In the genomic region with DNA sequence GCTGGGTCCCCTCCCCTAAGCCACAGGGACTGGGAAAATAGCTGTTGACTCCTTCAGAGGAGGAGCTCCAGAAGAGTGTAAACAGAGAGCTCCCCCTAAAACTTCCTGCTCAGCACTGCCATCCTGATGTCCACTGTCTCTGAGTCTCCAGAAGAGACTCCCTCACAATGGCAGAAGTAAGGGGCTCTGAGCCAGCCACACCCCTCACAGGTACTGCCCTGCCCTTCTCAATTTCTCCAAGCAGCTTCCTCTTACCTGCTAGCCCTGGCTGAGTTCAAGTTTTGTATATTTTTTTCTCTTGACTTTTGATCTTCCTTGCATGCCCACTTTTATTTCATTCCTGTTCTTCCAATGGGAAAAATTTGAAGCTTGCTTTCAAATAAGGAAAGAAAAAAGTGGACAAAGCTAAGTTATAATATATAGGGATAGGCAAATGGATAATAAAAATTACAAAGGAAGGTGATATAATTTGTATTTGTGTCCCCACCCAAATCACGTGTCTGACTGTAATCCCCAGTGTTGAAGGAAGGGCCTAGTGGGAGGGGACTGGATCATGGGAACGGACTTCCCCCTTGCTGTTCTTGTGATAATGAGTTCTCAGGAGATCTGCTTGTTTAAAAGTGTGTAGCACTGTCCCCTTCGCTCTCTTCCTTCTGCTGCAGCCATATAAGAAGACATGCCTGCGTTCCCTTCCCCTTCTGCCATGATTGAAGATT, we compare ENCODE assay signal across 17 cellular contexts.
DNase-seq lines count a peak whose midpoint lies in the region; ATAC-seq and TF ChIP-seq lines count a peak whose summit lies in the region.
"Had no signal": no experiment of that assay in that cellular context is flagged by ENCODE, and none has a peak within 500 bp of the region (broad histone marks: within the 10 kb centered on the region; RNA-seq: fewer than 3 reads in every experiment).

No MANE protein-coding gene starts in this region.

- H3K27me3 ChIP-seq in colonic mucosa (no peaks in the 10 kb centered on the region), transverse colon (no peaks in the 10 kb centered on the region)
- H3K27me3 ChIP-seq: BLaER1 treated with 17β-estradiol and CSF1 and Interleukin-3, amounts not matched to agents 10 nM and 100 nM had no signal

- H3K4me1 Mint-ChIP-seq in activated naive CD8-positive, alpha-beta T cell treated with anti-CD3 and anti-CD28 coated beads, Interleukin-2, amount 50 U/mL, for 24 hours, result no peaks in the 10 kb centered on the region
- H3K4me1 Mint-ChIP-seq: B cell had no signal

- TF ChIP-seq CTCF in colonic mucosa (IDR thresholded peaks at IDR 0.05) (no peak), mucosa of descending colon (IDR thresholded peaks at IDR 0.05) (no peak), transverse colon (IDR thresholded peaks at IDR 0.05) (no peak)

- no peak overlapping the region for H3K4me3 ChIP-seq in colonic mucosa
- no peak overlapping the region for H3K4me3 ChIP-seq in mucosa of descending colon
- no peak overlapping the region for H3K4me3 ChIP-seq in transverse colon
- H3K4me3 ChIP-seq: A549; BLaER1 treated with 17β-estradiol and CSF1 and Interleukin-3, amounts not matched to agents 10 nM and 100 nM had no signal

- peak; percentile 32 for DNase-seq in colonic mucosa
- DNase-seq in mucosa of descending colon, result peak in 2 of 3 donors; percentile 29 to 44
- DNase-seq in transverse colon, result peak; percentile 13
- no peak for DNase-seq in activated naive CD8-positive, alpha-beta T cell treated with anti-CD3 and anti-CD28 coated beads, Interleukin-2, amount 50 U/mL, for 24 hours
- DNase-seq in NCI-H2081 (lab: John Stamatoyannopoulos, UW), result no peak
- DNase-seq: AML-193; Caco-2; Calu3; CD4-positive, alpha-beta T cell; CD8-positive, alpha-beta T cell; DMS79 treated with DMSO at 0.1 percent for 48 hours; GF-D8 had no signal

- peak; percentile 91 for ATAC-seq in mucosa of descending colon
- no peak for ATAC-seq in activated naive CD8-positive, alpha-beta T cell treated with anti-CD3 and anti-CD28 coated beads, Interleukin-2, amount 50 U/mL, for 24 hours
- ATAC-seq: A549; CD8-positive, alpha-beta T cell had no signal

- intact Hi-C loops in colonic mucosa (cut with DNase I) (no loop called here), mucosa of descending colon (cut with DNase I, micrococcal nuclease) (no loop called here), transverse colon (cut with DNase I; ENCODE audit: low total_unique reads) (no loop called here)

- in situ Hi-C loops in transverse colon (cut with MboI; ENCODE audit: low pct_ligation_motif_present in 1 of 4, low pct_unique_long_range_greater_than_20kb in 1 of 4, low sequenced_read_pairs in 3 of 4), result no loop called here

- no peak for TF ChIP-seq POLR2A in transverse colon (IDR thresholded peaks at IDR 0.05)

- H3K36me3 ChIP-seq in colonic mucosa, result no peaks in the 10 kb centered on the region
- H3K36me3 ChIP-seq in mucosa of descending colon (ENCODE audit: low read depth), result no peaks in the 10 kb centered on the region
- no peaks in the 10 kb centered on the region for H3K36me3 ChIP-seq in transverse colon
- H3K36me3 ChIP-seq: BLaER1 treated with 17β-estradiol and CSF1 and Interleukin-3, amounts not matched to agents 10 nM and 100 nM had no signal

- H3K4me1 ChIP-seq in colonic mucosa (no peaks in the 10 kb centered on the region), mucosa of descending colon (ENCODE audit: low read depth) (no peaks in the 10 kb centered on the region), transverse colon (peaks cover 0 to 9% (median 0%) of the 10 kb centered on the region in 4 donors)
- H3K4me1 ChIP-seq: A549; BLaER1 treated with 17β-estradiol and CSF1 and Interleukin-3, amounts not matched to agents 10 nM and 100 nM; Caco-2 had no signal

- no peaks in the 10 kb centered on the region for H3K36me3 Mint-ChIP-seq in activated naive CD8-positive, alpha-beta T cell treated with anti-CD3 and anti-CD28 coated beads, Interleukin-2, amount 50 U/mL, for 24 hours (ENCODE audit: low read depth)
- H3K36me3 Mint-ChIP-seq: CD8-positive, alpha-beta T cell had no signal

- H3K4me3 Mint-ChIP-seq in activated naive CD8-positive, alpha-beta T cell treated with anti-CD3 and anti-CD28 coated beads, Interleukin-2, amount 50 U/mL, for 24 hours, result no peak overlapping the region
- H3K4me3 Mint-ChIP-seq: B cell; CD4-positive, alpha-beta T cell; CD8-positive, alpha-beta T cell had no signal

- no peak for TF ChIP-seq EP300 in transverse colon (IDR thresholded peaks at IDR 0.05; ENCODE audit: low read depth)

- H3K9me3 ChIP-seq in colonic mucosa, result no peaks in the 10 kb centered on the region
- no peaks in the 10 kb centered on the region for H3K9me3 ChIP-seq in mucosa of descending colon
- no peaks in the 10 kb centered on the region for H3K9me3 ChIP-seq in transverse colon
- H3K9me3 ChIP-seq: A549, Caco-2 had no signal

- no peaks in the 10 kb centered on the region for H3K27me3 Mint-ChIP-seq in activated naive CD8-positive, alpha-beta T cell treated with anti-CD3 and anti-CD28 coated beads, Interleukin-2, amount 50 U/mL, for 24 hours
- H3K27me3 Mint-ChIP-seq: B cell; CD4-positive, alpha-beta T cell had no signal

- WGBS in transverse colon (ENCODE audit: low coverage in 1 of 2), 2 donors, result 64 to 82% methylated on average over 4 of the region's 4 CpGs

- H3K27ac Mint-ChIP-seq in activated naive CD8-positive, alpha-beta T cell treated with anti-CD3 and anti-CD28 coated beads, Interleukin-2, amount 50 U/mL, for 24 hours, result no peak overlapping the region
- H3K27ac Mint-ChIP-seq: B cell; CD4-positive, alpha-beta T cell; CD8-positive, alpha-beta T cell had no signal

- no peaks in the 10 kb centered on the region for H3K9me3 Mint-ChIP-seq in activated naive CD8-positive, alpha-beta T cell treated with anti-CD3 and anti-CD28 coated beads, Interleukin-2, amount 50 U/mL, for 24 hours
- H3K9me3 Mint-ChIP-seq: CD8-positive, alpha-beta T cell had no signal

- H3K9ac ChIP-seq in colonic mucosa (ENCODE audit: low read depth in 2 of 2, low read length in 2 of 2), result no peak overlapping the region
- H3K9ac ChIP-seq: BLaER1 treated with 17β-estradiol and CSF1 and Interleukin-3, amounts not matched to agents 10 nM and 100 nM had no signal

- peak overlapping the region; percentile 5 for H3K27ac ChIP-seq in colonic mucosa
- peak overlapping the region in 1 of 4 donors; percentile 19 for H3K27ac ChIP-seq in transverse colon
- H3K27ac ChIP-seq: 22Rv1; A549; BLaER1 treated with 17β-estradiol and CSF1 and Interleukin-3, amounts not matched to agents 10 nM and 100 nM; C4-2B had no signal

Comparison
In these comparisons a context has a peak if more than half of its experiments do, and no peak if none do; other contexts are left out.
1. DNase-seq: peak in colonic mucosa (single experiment), mucosa of descending colon (2 of 3) and transverse colon (single experiment); none in activated naive CD8-positive, alpha-beta T cell treated with anti-CD3 and anti-CD28 coated beads, Interleukin-2, amount 50 U/mL, for 24 hours (single experiment) and NCI-H2081 (0 of 2).